ENCODE assay signal across 9 cellular contexts in the genomic region with DNA sequence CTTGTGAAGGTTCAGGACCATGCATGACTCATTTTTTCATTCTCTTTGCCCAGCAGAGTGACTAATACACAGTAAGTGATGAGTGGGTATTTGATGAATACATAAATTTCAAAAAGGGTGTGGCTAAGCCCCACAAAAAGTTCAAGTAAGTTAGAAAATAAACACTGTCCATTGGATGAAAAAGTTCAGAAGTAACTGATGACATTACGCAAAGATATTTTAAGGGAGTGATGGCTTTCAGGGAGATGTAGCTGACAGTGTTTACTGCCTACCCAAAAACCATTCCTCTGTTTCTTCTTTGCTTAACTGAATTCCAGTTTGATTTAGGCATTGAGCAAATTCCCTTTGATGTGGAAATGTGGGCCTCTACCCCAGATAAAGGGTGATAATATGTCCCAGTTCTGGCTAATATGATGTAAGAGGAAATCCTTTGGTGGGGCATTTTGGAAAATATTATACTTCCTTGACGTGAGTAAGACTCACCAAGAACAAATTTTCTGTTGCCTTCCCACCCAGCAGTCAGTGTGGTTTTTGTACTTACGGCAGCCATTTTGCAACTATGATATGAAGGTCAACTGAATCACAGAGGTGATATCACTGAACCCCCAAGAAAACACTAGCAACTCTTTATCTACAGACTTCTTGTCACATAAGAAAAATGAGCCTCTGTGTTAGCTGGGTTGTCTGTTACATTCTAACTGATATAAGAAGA. TPM values are rescaled to one million over a fixed set of nuclear protein-coding genes. Genes with fewer than 3 reads are reported as not detected.
A peak's percentile ranks its signal among the peaks of the same experiment; 100 is the strongest.
DNase-seq lines count a peak whose midpoint lies in the region; ATAC-seq, FAIRE-seq and TF ChIP-seq lines count a peak whose summit lies in the region.
"Had no signal": no experiment of that assay in that cellular context is flagged by ENCODE, and none has a peak within 500 bp of the region (broad histone marks: within the 10 kb centered on the region; RNA-seq: fewer than 3 reads in every experiment).

No MANE protein-coding gene starts in this region.

- H3K4me2 ChIP-seq in keratinocyte (ENCODE audit: control insufficient read depth, extremely low read depth, insufficient read depth, low read depth, low read length), result peak overlapping the region; percentile 52
- no peak overlapping the region for H3K4me2 ChIP-seq in mesendoderm (ENCODE audit: low read length)

- TF ChIP-seq CTCF in keratinocyte (optimal IDR thresholded peaks at IDR 0.05 in 1 of 3, IDR thresholded peaks at IDR 0.05 in 1 of 3, conservative IDR thresholded peaks at IDR 0.05 in 1 of 3; ENCODE audit: extremely low read depth in 1 of 3, insufficient read depth in 2 of 3, low read length in 3 of 3), result no peak

- no peak overlapping the region for H4K5ac ChIP-seq in mesendoderm (ENCODE audit: low read length)

- no peak overlapping the region for H3K18ac ChIP-seq in mesendoderm (ENCODE audit: low read length)

- ATAC-seq in HG03342 (IDR thresholded peaks at IDR 0.05; ENCODE audit: unreplicated experiment), result no peak

- H3K56ac ChIP-seq in mesendoderm (ENCODE audit: low read length), result no peak overlapping the region

- H3K23ac ChIP-seq in mesendoderm (ENCODE audit: low read length), result no peak overlapping the region

- H2BK120ac ChIP-seq in mesendoderm (ENCODE audit: low read depth, low read length), result no peak overlapping the region

- peak; percentile 87 for FAIRE-seq in keratinocyte (lab: Jason Lieb, UNC)

- dilution Hi-C loops in keratinocyte (cut with MboI; ENCODE audit: extremely low pct_ligation_motif_present, low sequenced_read_pairs), result no loop called here

- H3K79me2 ChIP-seq in keratinocyte (ENCODE audit: control insufficient read depth, insufficient read depth, low read length), result no peaks in the 10 kb centered on the region
- no peaks in the 10 kb centered on the region for H3K79me2 ChIP-seq in mesendoderm (ENCODE audit: control insufficient read depth, insufficient read depth, low read length)

- H3K4me3 ChIP-seq in keratinocyte (ENCODE audit: control insufficient read depth in 2 of 3, extremely low read depth in 1 of 3, insufficient read depth in 2 of 3, low read depth in 1 of 3, low read length in 3 of 3) (no peak overlapping the region), mesendoderm (ENCODE audit: low read length) (no peak overlapping the region)

- H4K8ac ChIP-seq in mesendoderm (ENCODE audit: low read depth, low read length), result no peak overlapping the region

- H3K36me3 ChIP-seq in keratinocyte (ENCODE audit: control insufficient read depth in 2 of 2, extremely low read depth in 1 of 2, insufficient read depth in 2 of 2, low read length in 2 of 2) (no peaks in the 10 kb centered on the region), mesendoderm (ENCODE audit: control insufficient read depth, insufficient read depth, low read length) (no peaks in the 10 kb centered on the region)

- H2BK5ac ChIP-seq in mesendoderm (ENCODE audit: low read length), result no peak overlapping the region

- H3K27me3 ChIP-seq in keratinocyte (ENCODE audit: control insufficient read depth, extremely low read depth, insufficient read depth, low read length), result no peaks in the 10 kb centered on the region
- H3K27me3 ChIP-seq in mesendoderm (ENCODE audit: insufficient read depth, low read length, poor library complexity), result no peaks in the 10 kb centered on the region

- WGBS in mesendoderm (ENCODE audit: extremely low coverage, insufficient coverage, low lambda C conversion rate), result no CpG with 5 or more reads among the region's 3 CpGs

- H3K79me1 ChIP-seq in mesendoderm (ENCODE audit: low read length), result no peaks in the 10 kb centered on the region

- peak overlapping the region; percentile 27 for H2AFZ ChIP-seq in keratinocyte (ENCODE audit: control insufficient read depth, low read length)

- H3K9me3 ChIP-seq in keratinocyte (ENCODE audit: control insufficient read depth, low read depth, low read length), result no peaks in the 10 kb centered on the region

- no peak overlapping the region for H3K4ac ChIP-seq in mesendoderm (ENCODE audit: low read depth, low read length)

- no peak overlapping the region for H2AK5ac ChIP-seq in mesendoderm (ENCODE audit: low read length)

- H3K9ac ChIP-seq in keratinocyte (ENCODE audit: control insufficient read depth, extremely low read depth, insufficient read depth, low read length) (no peak overlapping the region), mesendoderm (ENCODE audit: low read length) (no peak overlapping the region)

- peaks cover 24% of the 10 kb centered on the region for H3K4me1 ChIP-seq in keratinocyte (ENCODE audit: control insufficient read depth, extremely low read depth, insufficient read depth, low read length)
- H3K4me1 ChIP-seq in mesendoderm (ENCODE audit: control insufficient read depth, low read depth, low read length), result no peaks in the 10 kb centered on the region

- no peak overlapping the region for H2BK15ac ChIP-seq in mesendoderm (replicated peaks; ENCODE audit: low read depth)

- H3K9me1 ChIP-seq in keratinocyte (ENCODE audit: control insufficient read depth, extremely low read depth, insufficient read depth, low read length), result no peaks in the 10 kb centered on the region

- H3K27ac ChIP-seq in keratinocyte (ENCODE audit: control insufficient read depth, insufficient read depth, low read length) (peak overlapping the region; percentile 76), mesendoderm (ENCODE audit: low read depth, low read length) (no peak overlapping the region)

- no peaks in the 10 kb centered on the region for H4K20me1 ChIP-seq in keratinocyte (ENCODE audit: control insufficient read depth, extremely low read depth, insufficient read depth, low read length)

- DNase-seq in AG20443 (ENCODE audit: low spot score) (peak; percentile 47), LoVo (ENCODE audit: low spot score) (peak; percentile 85), keratinocyte (ENCODE audit: low read depth, low spot score) (peak; percentile 95), mesendoderm (no peak), COLO668 (lab: John Stamatoyannopoulos, UW; ENCODE audit: unreplicated experiment) (no peak), NCI-H2081 treated with DMSO at 0.1 percent for 48 hours (lab: John Stamatoyannopoulos, UW) (no peak)
- DNase-seq in activated gamma-delta T cell treated with anti-CD3 and anti-CD28 coated beads, Interleukin-2, amount 50 U/mL, for 16 hours (ENCODE audit: low read depth), result peak; percentile 22
- DNase-seq: effector CD8-positive, alpha-beta T cell had no signal

RNA-seq across cellular contexts. Expression of a gene that starts 29.0 kb away (rescaled TPM):
- not detected in 3 replicates for polyA plus RNA-seq in keratinocyte
- not detected for polyA plus RNA-seq in keratinocyte (2011; ENCODE audit: low read depth)
- polyA plus RNA-seq in keratinocyte (2011; cell fraction: cytosol; rRNA removed), result not detected in 2 replicates
- not detected in 2 replicates for polyA plus RNA-seq in keratinocyte (2011; cell fraction: nucleus; rRNA removed)
- polyA plus RNA-seq in keratinocyte (2012; ENCODE audit: low replicate concordance), result not detected in 2 replicates
- not detected in 3 replicates for polyA minus RNA-seq in keratinocyte
- polyA minus RNA-seq in keratinocyte (2011; cell fraction: cytosol; rRNA and poly(A)+ RNA removed), result not detected
- not detected in 2 replicates for polyA minus RNA-seq in keratinocyte (2011; cell fraction: nucleus; rRNA and poly(A)+ RNA removed)
- polyA plus RNA-seq in mesendoderm (2013, experiment 1 of 2), result 0.03 TPM
- polyA plus RNA-seq in mesendoderm (2013, experiment 2 of 2), result not detected

Comparison
In these comparisons a context has a peak if more than half of its experiments do, and no peak if none do; other contexts are left out.
1. DNase-seq: peak in AG20443 (single experiment), LoVo (single experiment), activated gamma-delta T cell treated with anti-CD3 and anti-CD28 coated beads, Interleukin-2, amount 50 U/mL, for 16 hours (single experiment) and keratinocyte (single experiment); none in mesendoderm (single experiment), COLO668 (single experiment) and NCI-H2081 treated with DMSO at 0.1 percent for 48 hours (single experiment).